In the genomic region with DNA sequence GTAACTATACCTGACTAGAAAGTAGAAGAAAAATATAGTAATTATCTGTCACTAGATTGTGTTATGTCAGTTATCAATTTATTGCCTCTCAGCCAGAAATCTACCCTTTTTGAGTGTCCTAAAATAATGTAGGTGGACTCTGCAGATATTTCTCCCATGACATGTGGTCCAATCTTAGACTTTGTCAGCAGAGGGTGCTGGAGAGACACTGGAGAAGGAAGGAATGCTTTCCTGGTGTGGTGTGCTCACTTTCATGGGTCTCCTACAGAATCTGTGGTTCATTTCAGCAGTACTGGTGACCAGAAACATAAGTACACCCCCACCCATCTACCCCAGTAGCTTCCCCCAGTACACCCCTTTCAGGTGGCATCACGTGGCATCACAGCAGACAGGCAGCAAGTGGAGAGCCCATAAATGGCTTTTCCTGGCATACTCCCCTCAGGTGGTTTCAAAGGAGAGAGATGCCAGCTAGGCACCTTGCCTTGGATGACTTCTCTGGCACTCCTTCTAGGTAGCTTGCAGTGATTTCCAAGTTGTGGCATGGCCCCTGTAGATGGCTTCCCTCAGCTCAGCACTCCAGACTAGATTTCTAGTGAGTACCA, we compare ENCODE assay signal across 8 cellular contexts.
DNase-seq lines count a peak whose midpoint lies in the region; ATAC-seq and TF ChIP-seq lines count a peak whose summit lies in the region.

No MANE protein-coding gene starts in this region.

- in situ Hi-C loops in IMR-90 (cut with MboI; ENCODE audit: low sequenced_read_pairs): loop anchor here (25.0 kb wide), 1 partner anchor 983 kb away; no protein-coding TSS in a partner anchor

- peak; percentile 53 for DNase-seq in EH (ENCODE audit: low read depth)
- DNase-seq in IMR-90: peak; percentile 38
- DNase-seq in WTC11 (ENCODE audit: low spot score): peak; percentile 40
- no peak for DNase-seq in right lobe of liver
- no peak for DNase-seq in C1 segment of cervical spinal cord (lab: John Stamatoyannopoulos, UW)
- no peak for DNase-seq in NCI-H2171 treated with DMSO at 0.1 percent for 48 hours (lab: John Stamatoyannopoulos, UW)
- no peak for DNase-seq in mucosa of gallbladder (ENCODE audit: low spot score)
- DNase-seq in activated T-helper 2 cell treated with anti-CD3 and anti-CD28 coated beads, Interferon-gamma antibody, Interleukin-2, Interleukin-4, amounts not matched to agents 10 μg/mL and 5 μg/mL and 100 μg/mL, durations not matched to agents 14 hours and 24 hours and 36 hours (ENCODE audit: low spot score): no peak

- H3K4me3 ChIP-seq in IMR-90 (ENCODE audit: insufficient read depth, low read depth, low read length) (no peak overlapping the region), right lobe of liver (no peak overlapping the region)

- H3K23ac ChIP-seq in IMR-90 (ENCODE audit: low read depth, low read length): no peak overlapping the region

- no peak overlapping the region for H3K27ac Mint-ChIP-seq in WTC11
- no peak overlapping the region for H3K27ac Mint-ChIP-seq in activated T-helper 2 cell treated with anti-CD3 and anti-CD28 coated beads, Interferon-gamma antibody, Interleukin-2, Interleukin-4, amounts not matched to agents 10 μg/mL and 5 μg/mL and 100 μg/mL, durations not matched to agents 14 hours and 24 hours and 36 hours

- no peak overlapping the region for H2AK5ac ChIP-seq in IMR-90 (ENCODE audit: low read depth, low read length)

- H3K9me3 Mint-ChIP-seq in WTC11: no peaks in the 10 kb centered on the region
- H3K9me3 Mint-ChIP-seq in activated T-helper 2 cell treated with anti-CD3 and anti-CD28 coated beads, Interferon-gamma antibody, Interleukin-2, Interleukin-4, amounts not matched to agents 10 μg/mL and 5 μg/mL and 100 μg/mL, durations not matched to agents 14 hours and 24 hours and 36 hours: no peaks in the 10 kb centered on the region

- no peak overlapping the region for H2BK120ac ChIP-seq in IMR-90 (ENCODE audit: low read depth, low read length)

- TF ChIP-seq POLR2A in IMR-90 (IDR thresholded peaks at IDR 0.05; ENCODE audit: low read depth, low read length) (no peak), right lobe of liver (IDR thresholded peaks at IDR 0.05) (no peak)

- no peaks in the 10 kb centered on the region for H3K36me3 ChIP-seq in IMR-90 (ENCODE audit: control insufficient read depth, insufficient read depth, low read length)
- H3K36me3 ChIP-seq in right lobe of liver: no peaks in the 10 kb centered on the region

- H3K56ac ChIP-seq in IMR-90 (ENCODE audit: extremely low read depth, insufficient read depth, low read length): no peak overlapping the region

- no peaks in the 10 kb centered on the region for H3K79me1 ChIP-seq in IMR-90 (ENCODE audit: low read depth in 1 of 2, low read length in 2 of 2)

- no peak overlapping the region for H2BK5ac ChIP-seq in IMR-90 (ENCODE audit: low read depth, low read length, poor library complexity, severe bottlenecking)

- intact Hi-C loops in IMR-90 (cut with micrococcal nuclease) (loop anchor here (1.0 to 5.0 kb wide), 2 partner anchors 353 to 983 kb away; no protein-coding TSS in a partner anchor), right lobe of liver (cut with DNase I) (no loop called here)
- intact Hi-C loops in activated T-helper 2 cell treated with anti-CD3 and anti-CD28 coated beads, Interferon-gamma antibody, Interleukin-2, Interleukin-4, amounts not matched to agents 10 μg/mL and 5 μg/mL and 100 μg/mL, durations not matched to agents 14 hours and 24 hours and 36 hours (cut with micrococcal nuclease): no loop called here

- TF ChIP-seq RAD21 in IMR-90 (IDR thresholded peaks at IDR 0.05; ENCODE audit: low read length): peak; percentile 73

- H4K8ac ChIP-seq in IMR-90 (ENCODE audit: low read depth in 2 of 2, low read length in 2 of 2): no peak overlapping the region

- ATAC-seq in IMR-90 (ENCODE audit: low read depth) (peak; percentile 83), WTC11 (peak; percentile 92), right lobe of liver (peak; percentile 55 to 73 (median 61))

- H3K36me3 Mint-ChIP-seq in WTC11: no peaks in the 10 kb centered on the region
- no peaks in the 10 kb centered on the region for H3K36me3 Mint-ChIP-seq in activated T-helper 2 cell treated with anti-CD3 and anti-CD28 coated beads, Interferon-gamma antibody, Interleukin-2, Interleukin-4, amounts not matched to agents 10 μg/mL and 5 μg/mL and 100 μg/mL, durations not matched to agents 14 hours and 24 hours and 36 hours (ENCODE audit: low read depth)

- H3K9me3 ChIP-seq in IMR-90 (ENCODE audit: control insufficient read depth, insufficient read depth, low read length) (no peaks in the 10 kb centered on the region), right lobe of liver (no peaks in the 10 kb centered on the region)

- CTCF ChIA-PET in IMR-90 (lab: Yijun Ruan, JAX) (interaction anchor here (0.6 kb wide), 1 partner anchor 203 kb away, joined by 3 read pairs; no protein-coding TSS in a partner anchor), WTC11 (lab: Charles Lee) (interaction anchor here (1.0 kb wide), 2 partner anchors 9 to 353 kb away, joined by 3 to 4 read pairs; no protein-coding TSS in a partner anchor)

- H3K27ac ChIP-seq in IMR-90 (ENCODE audit: insufficient read depth, low read length): no peak overlapping the region
- H3K27ac ChIP-seq in right lobe of liver: no peak overlapping the region

- no TSS peak for BruUV-seq in IMR-90 (replicated peaks; lab: Mats Ljungman, UMichigan)

- no peak overlapping the region for H3K14ac ChIP-seq in IMR-90 (replicated peaks; ENCODE audit: low read depth, low read length)

- POLR2A ChIA-PET in IMR-90 (lab: Charles Lee; ENCODE audit: unreplicated experiment) (no interaction called here), WTC11 (lab: Charles Lee) (no interaction called here)

- H3K4me1 ChIP-seq in IMR-90 (ENCODE audit: control insufficient read depth, insufficient read depth, low read length) (no peaks in the 10 kb centered on the region), right lobe of liver (peaks cover 0 to 4% (median 0%) of the 10 kb centered on the region in 4 donors)

- H4K20me1 ChIP-seq in IMR-90 (ENCODE audit: insufficient read depth, low read length): no peaks in the 10 kb centered on the region

- no peak overlapping the region for H2BK20ac ChIP-seq in IMR-90 (ENCODE audit: low read depth, low read length)

- H3K4me1 Mint-ChIP-seq in WTC11: peaks cover 3% of the 10 kb centered on the region
- no peaks in the 10 kb centered on the region for H3K4me1 Mint-ChIP-seq in activated T-helper 2 cell treated with anti-CD3 and anti-CD28 coated beads, Interferon-gamma antibody, Interleukin-2, Interleukin-4, amounts not matched to agents 10 μg/mL and 5 μg/mL and 100 μg/mL, durations not matched to agents 14 hours and 24 hours and 36 hours (ENCODE audit: low read depth)

- H4K5ac ChIP-seq in IMR-90 (ENCODE audit: low read depth, low read length): no peak overlapping the region

- H3K9ac ChIP-seq in IMR-90 (ENCODE audit: low read depth, low read length): no peak overlapping the region

- H3K27me3 Mint-ChIP-seq in WTC11 (ENCODE audit: low read depth): no peaks in the 10 kb centered on the region
- H3K27me3 Mint-ChIP-seq in activated T-helper 2 cell treated with anti-CD3 and anti-CD28 coated beads, Interferon-gamma antibody, Interleukin-2, Interleukin-4, amounts not matched to agents 10 μg/mL and 5 μg/mL and 100 μg/mL, durations not matched to agents 14 hours and 24 hours and 36 hours (ENCODE audit: low read depth): peaks cover 29% of the 10 kb centered on the region

- no peak overlapping the region for H3K4me3 Mint-ChIP-seq in WTC11
- no peak overlapping the region for H3K4me3 Mint-ChIP-seq in activated T-helper 2 cell treated with anti-CD3 and anti-CD28 coated beads, Interferon-gamma antibody, Interleukin-2, Interleukin-4, amounts not matched to agents 10 μg/mL and 5 μg/mL and 100 μg/mL, durations not matched to agents 14 hours and 24 hours and 36 hours (ENCODE audit: low read depth)

- H3K27me3 ChIP-seq in IMR-90 (ENCODE audit: control insufficient read depth, insufficient read depth, low read length): peaks cover 12% of the 10 kb centered on the region
- no peaks in the 10 kb centered on the region for H3K27me3 ChIP-seq in right lobe of liver

- H4K91ac ChIP-seq in IMR-90 (ENCODE audit: insufficient read depth, low read depth, low read length): no peak overlapping the region

- H3K9me1 ChIP-seq in IMR-90 (ENCODE audit: insufficient read depth, low read length): no peaks in the 10 kb centered on the region; the same call in 1 of the 2 replicates

- no peak overlapping the region for H3K4me2 ChIP-seq in IMR-90 (ENCODE audit: low read depth, low read length)

- H3K18ac ChIP-seq in IMR-90 (ENCODE audit: low read depth, low read length): no peak overlapping the region

- TF ChIP-seq CTCF in IMR-90 (conservative IDR thresholded peaks at IDR 0.05; ENCODE audit: low read depth, low read length): peak; percentile 60
- TF ChIP-seq CTCF in WTC11 (IDR thresholded peaks at IDR 0.05): 0 out of 2 replicates have a peak, but pooled peaks have one; percentile 26
- peak; percentile 23 to 47 (median 40) for TF ChIP-seq CTCF in right lobe of liver (IDR thresholded peaks at IDR 0.05)

- H2BK15ac ChIP-seq in IMR-90 (ENCODE audit: low read depth, low read length): no peak overlapping the region

- H2AFZ ChIP-seq in IMR-90 (replicated peaks; ENCODE audit: low read length, poor library complexity): no peak overlapping the region

- dilution Hi-C loops in IMR-90 (cut with HindIII; ENCODE audit: low sequenced_read_pairs, unreplicated experiment): no loop called here

- 80% methylated on average over 1 of the region's 1 CpG; no CpG with 5 or more reads in 1 of the 2 experiments for WGBS in IMR-90 (ENCODE audit: extremely low coverage in 2 of 2, insufficient read length in 1 of 2), 2 experiments
- WGBS in right lobe of liver (ENCODE audit: insufficient coverage, low coverage, low lambda C conversion rate, missing lambda C conversion rate): no CpG with 5 or more reads among the region's 1 CpG

- no peak overlapping the region for H3K4ac ChIP-seq in IMR-90 (ENCODE audit: low read depth, low read length)

- H2AK9ac ChIP-seq in IMR-90 (replicated peaks; ENCODE audit: low read depth, low read length, poor library complexity): no peak overlapping the region

TF ChIP-seq in IMR-90, 13 proteins besides CTCF, POLR2A, EP300 and RAD21 (continues in another document):
- no peak for TF ChIP-seq CHD1 (IDR thresholded peaks at IDR 0.05; ENCODE audit: low read depth, low read length)
- peak; percentile 67 for TF ChIP-seq SMC3 (IDR thresholded peaks at IDR 0.05; ENCODE audit: low read depth, low read length)
- TF ChIP-seq MXI1 (IDR thresholded peaks at IDR 0.05; ENCODE audit: borderline replicate concordance, low read depth, low read length): no peak

TF ChIP-seq in WTC11, 78 proteins besides CTCF, POLR2A, EP300 and RAD21 (continues in another document):
- no peak for TF ChIP-seq CBFB (CRISPR knock-in tag; IDR thresholded peaks at IDR 0.05; ENCODE audit: low read depth)
- TF ChIP-seq, protein P1, sequence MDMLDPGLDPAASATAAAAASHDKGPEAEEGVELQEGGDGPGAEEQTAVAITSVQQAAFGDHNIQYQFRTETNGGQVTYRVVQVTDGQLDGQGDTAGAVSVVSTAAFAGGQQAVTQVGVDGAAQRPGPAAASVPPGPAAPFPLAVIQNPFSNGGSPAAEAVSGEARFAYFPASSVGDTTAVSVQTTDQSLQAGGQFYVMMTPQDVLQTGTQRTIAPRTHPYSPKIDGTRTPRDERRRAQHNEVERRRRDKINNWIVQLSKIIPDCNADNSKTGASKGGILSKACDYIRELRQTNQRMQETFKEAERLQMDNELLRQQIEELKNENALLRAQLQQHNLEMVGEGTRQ (CRISPR knock-in tag; IDR thresholded peaks at IDR 0.05): no peak
- no peak for TF ChIP-seq ATF1 (CRISPR knock-in tag; IDR thresholded peaks at IDR 0.05)

Comparison
In these comparisons a context has a peak if more than half of its experiments do, and no peak if none do; other contexts are left out.
1. DNase-seq: peak in EH (single experiment), IMR-90 (single experiment) and WTC11 (single experiment); none in right lobe of liver (0 of 3), C1 segment of cervical spinal cord (0 of 14), NCI-H2171 treated with DMSO at 0.1 percent for 48 hours (single experiment), mucosa of gallbladder (single experiment) and activated T-helper 2 cell treated with anti-CD3 and anti-CD28 coated beads, Interferon-gamma antibody, Interleukin-2, Interleukin-4, amounts not matched to agents 10 μg/mL and 5 μg/mL and 100 μg/mL, durations not matched to agents 14 hours and 24 hours and 36 hours (single experiment).
2. Peak in every context shown above with its lines, with median percentiles within 50 percentile points of each other: ATAC-seq and CTCF ChIP-seq.